ENCODE assay signal across 23 cellular contexts in genomic region chr10:50316169-50316568, GRCh38.
"Had no signal": no experiment of that assay in that cellular context is flagged by ENCODE, and none has a peak within 500 bp of the region (broad histone marks: within the 10 kb centered on the region; RNA-seq: fewer than 3 reads in every experiment).

No MANE protein-coding gene starts in this region.

- ATAC-seq: effector memory CD8-positive, alpha-beta T cell; mucosa of descending colon; right lobe of liver; stimulated activated naive CD8-positive, alpha-beta T cell treated with anti-CD3 and anti-CD28 coated beads, Interleukin-15, amount 100 ng/mL, for 72 hours had no signal

- H3K4me1 Mint-ChIP-seq: nephron progenitor cell had no signal

- H3K9me3 ChIP-seq: esophagus squamous epithelium, prostate gland, right lobe of liver, thyroid gland, vagina had no signal

- H3K27me3 ChIP-seq: esophagus squamous epithelium, right lobe of liver, thyroid gland, vagina had no signal

- H3K4me3 ChIP-seq: coronary artery, esophagus squamous epithelium, mucosa of descending colon, prostate gland, right lobe of liver, thyroid gland, vagina had no signal

- H3K27ac ChIP-seq: coronary artery, esophagus squamous epithelium, prostate gland, right lobe of liver, thyroid gland, vagina had no signal

- H3K4me1 ChIP-seq: prostate gland, right lobe of liver, thyroid gland had no signal

- H3K27me3 Mint-ChIP-seq: effector memory CD8-positive, alpha-beta T cell; naive B cell; stimulated activated naive B cell treated with anti-CD40 and anti-IgM and Interleukin-4, amounts not matched to agents 10 μg/mL and 1 μg/mL and 100 μg/mL, for 72 hours; stimulated activated naive CD8-positive, alpha-beta T cell treated with anti-CD3 and anti-CD28 coated beads, Interleukin-15, amount 100 ng/mL, for 72 hours had no signal

- H3K9me3 Mint-ChIP-seq: effector memory CD8-positive, alpha-beta T cell; nephron progenitor cell; stimulated activated naive CD8-positive, alpha-beta T cell treated with anti-CD3 and anti-CD28 coated beads, Interleukin-15, amount 100 ng/mL, for 72 hours had no signal

- FAIRE-seq: endometrium, frontal cortex, keratinocyte, small intestine had no signal

- H3K27ac Mint-ChIP-seq: mesothelial cell of epicardium; nephron progenitor cell; stimulated activated naive B cell treated with anti-CD40 and anti-IgM and Interleukin-4, amounts not matched to agents 10 μg/mL and 1 μg/mL and 100 μg/mL, for 72 hours had no signal

- H3K4me3 Mint-ChIP-seq: effector memory CD8-positive, alpha-beta T cell; mesothelial cell of epicardium; nephron progenitor cell; stimulated activated naive B cell treated with anti-CD40 and anti-IgM and Interleukin-4, amounts not matched to agents 10 μg/mL and 1 μg/mL and 100 μg/mL, for 72 hours; stimulated activated naive CD8-positive, alpha-beta T cell treated with anti-CD3 and anti-CD28 coated beads, Interleukin-15, amount 100 ng/mL, for 72 hours had no signal

- DNase-seq: dermis blood vessel endothelial cell; effector memory CD8-positive, alpha-beta T cell; erythroblast; esophagus squamous epithelium; mesenchymal stem cell; mucosa of descending colon; naive B cell; nephron progenitor cell; nucleus accumbens; right lobe of liver; small intestine; stimulated activated CD4-positive, alpha-beta T cell treated with anti-CD3 and anti-CD28 coated beads, Interleukin-15, amount 100 ng/mL, for 24 hours; stimulated activated CD4-positive, alpha-beta T cell treated with anti-CD3 and anti-CD28 coated beads, Interleukin-2, amount 100 ng/mL, for 48 hours; stimulated activated naive B cell treated with anti-CD40 and anti-IgM and Interleukin-4, amounts not matched to agents 10 μg/mL and 1 μg/mL and 100 μg/mL, for 72 hours; stimulated activated naive CD8-positive, alpha-beta T cell treated with anti-CD3 and anti-CD28 coated beads, Interleukin-15, amount 100 ng/mL, for 72 hours; thyroid gland had no signal

- H3K36me3 ChIP-seq: prostate gland, thyroid gland had no signal
